17 cellular contexts compared by ENCODE assay signal in genomic region chr6:129488313-129488712, GRCh38.
A peak's percentile ranks its signal among the peaks of the same experiment; 100 is the strongest.
DNase-seq lines count a peak whose midpoint lies in the region; FAIRE-seq and TF ChIP-seq lines count a peak whose summit lies in the region.
"Had no signal": no experiment of that assay in that cellular context is flagged by ENCODE, and none has a peak within 500 bp of the region (broad histone marks: within the 10 kb centered on the region; RNA-seq: fewer than 3 reads in every experiment).

No MANE protein-coding gene starts in this region.

- intact Hi-C loops in activated CD4-positive, alpha-beta memory T cell treated with anti-CD3 and anti-CD28 coated beads for 36 hours (cut with micrococcal nuclease) = no loop called here

- POLR2A ChIA-PET in activated CD4-positive, alpha-beta memory T cell treated with anti-CD3 and anti-CD28 coated beads for 36 hours (lab: Charles Lee) = no interaction called here

- H3K4me3 Mint-ChIP-seq in activated naive CD8-positive, alpha-beta T cell = no peak overlapping the region
- no peak overlapping the region for H3K4me3 Mint-ChIP-seq in progenitor cell of endocrine pancreas (ENCODE audit: low read depth)
- H3K4me3 Mint-ChIP-seq in activated CD4-positive, alpha-beta memory T cell treated with anti-CD3 and anti-CD28 coated beads for 36 hours = no peak overlapping the region

- TF ChIP-seq CTCF in progenitor cell of endocrine pancreas (IDR thresholded peaks at IDR 0.05; ENCODE audit: unreplicated experiment) = no peak

- H3K36me3 Mint-ChIP-seq in activated naive CD8-positive, alpha-beta T cell = no peaks in the 10 kb centered on the region
- no peaks in the 10 kb centered on the region for H3K36me3 Mint-ChIP-seq in progenitor cell of endocrine pancreas (ENCODE audit: insufficient read depth)
- no peaks in the 10 kb centered on the region for H3K36me3 Mint-ChIP-seq in activated CD4-positive, alpha-beta memory T cell treated with anti-CD3 and anti-CD28 coated beads for 36 hours

- peak overlapping the region; percentile 99 for H3K27ac Mint-ChIP-seq in activated naive CD8-positive, alpha-beta T cell
- no peak overlapping the region for H3K27ac Mint-ChIP-seq in progenitor cell of endocrine pancreas
- no peak overlapping the region for H3K27ac Mint-ChIP-seq in activated CD4-positive, alpha-beta memory T cell treated with anti-CD3 and anti-CD28 coated beads for 36 hours

- FAIRE-seq in GM19239 (lab: Jason Lieb, UNC) (peak; percentile 4), frontal cortex (lab: Jason Lieb, UNC) (no peak)

- CTCF ChIA-PET in activated CD4-positive, alpha-beta memory T cell treated with anti-CD3 and anti-CD28 coated beads for 36 hours (lab: Charles Lee) = no interaction called here

- DNase-seq in NCI-H82 (lab: John Stamatoyannopoulos, UW) = peak; percentile 11
- DNase-seq in NCI-H82 treated with DMSO at 0.1 percent for 48 hours (lab: John Stamatoyannopoulos, UW; ENCODE audit: unreplicated experiment) = no peak
- no peak for DNase-seq in GM19239 (ENCODE audit: insufficient read length, low spot score)
- DNase-seq in NCI-H2081 (lab: John Stamatoyannopoulos, UW) = peak; percentile 24 to 80
- no peak for DNase-seq in progenitor cell of endocrine pancreas (ENCODE audit: low spot score, unreplicated experiment)
- DNase-seq in activated CD4-positive, alpha-beta memory T cell treated with anti-CD3 and anti-CD28 coated beads for 36 hours = no peak
- DNase-seq in frontal cortex (ENCODE audit: low spot score in 2 of 2) = no peak
- DNase-seq: GOT3, KG1, MG63, NCI-H1436, NCI-H2107, NCI-H345, NCI-H526 treated with DMSO at 0.1 percent for 48 hours, SJCRH30, SW 1271 had no signal

- H3K4me1 Mint-ChIP-seq in activated naive CD8-positive, alpha-beta T cell (ENCODE audit: low read depth) = peaks cover 54% of the 10 kb centered on the region
- H3K4me1 Mint-ChIP-seq in progenitor cell of endocrine pancreas (ENCODE audit: low read depth) = peaks cover 6% of the 10 kb centered on the region
- peaks cover 43% of the 10 kb centered on the region for H3K4me1 Mint-ChIP-seq in activated CD4-positive, alpha-beta memory T cell treated with anti-CD3 and anti-CD28 coated beads for 36 hours (ENCODE audit: low read depth)

- no peaks in the 10 kb centered on the region for H3K27me3 Mint-ChIP-seq in activated naive CD8-positive, alpha-beta T cell
- no peaks in the 10 kb centered on the region for H3K27me3 Mint-ChIP-seq in progenitor cell of endocrine pancreas
- H3K27me3 Mint-ChIP-seq in activated CD4-positive, alpha-beta memory T cell treated with anti-CD3 and anti-CD28 coated beads for 36 hours = no peaks in the 10 kb centered on the region

- no peaks in the 10 kb centered on the region for H3K9me3 Mint-ChIP-seq in activated naive CD8-positive, alpha-beta T cell (ENCODE audit: low read depth)
- H3K9me3 Mint-ChIP-seq in progenitor cell of endocrine pancreas (ENCODE audit: low read depth) = no peaks in the 10 kb centered on the region
- no peaks in the 10 kb centered on the region for H3K9me3 Mint-ChIP-seq in activated CD4-positive, alpha-beta memory T cell treated with anti-CD3 and anti-CD28 coated beads for 36 hours

Comparison
In these comparisons a context has a peak if more than half of its experiments do, and no peak if none do; other contexts are left out.
1. DNase-seq: peak in NCI-H82 (single experiment) and NCI-H2081 (2 of 2); none in NCI-H82 treated with DMSO at 0.1 percent for 48 hours (single experiment), GM19239 (single experiment), progenitor cell of endocrine pancreas (single experiment), activated CD4-positive, alpha-beta memory T cell treated with anti-CD3 and anti-CD28 coated beads for 36 hours (single experiment) and frontal cortex (0 of 2).